Comparison of ENCODE assay signal across 8 cellular contexts in the genomic region with DNA sequence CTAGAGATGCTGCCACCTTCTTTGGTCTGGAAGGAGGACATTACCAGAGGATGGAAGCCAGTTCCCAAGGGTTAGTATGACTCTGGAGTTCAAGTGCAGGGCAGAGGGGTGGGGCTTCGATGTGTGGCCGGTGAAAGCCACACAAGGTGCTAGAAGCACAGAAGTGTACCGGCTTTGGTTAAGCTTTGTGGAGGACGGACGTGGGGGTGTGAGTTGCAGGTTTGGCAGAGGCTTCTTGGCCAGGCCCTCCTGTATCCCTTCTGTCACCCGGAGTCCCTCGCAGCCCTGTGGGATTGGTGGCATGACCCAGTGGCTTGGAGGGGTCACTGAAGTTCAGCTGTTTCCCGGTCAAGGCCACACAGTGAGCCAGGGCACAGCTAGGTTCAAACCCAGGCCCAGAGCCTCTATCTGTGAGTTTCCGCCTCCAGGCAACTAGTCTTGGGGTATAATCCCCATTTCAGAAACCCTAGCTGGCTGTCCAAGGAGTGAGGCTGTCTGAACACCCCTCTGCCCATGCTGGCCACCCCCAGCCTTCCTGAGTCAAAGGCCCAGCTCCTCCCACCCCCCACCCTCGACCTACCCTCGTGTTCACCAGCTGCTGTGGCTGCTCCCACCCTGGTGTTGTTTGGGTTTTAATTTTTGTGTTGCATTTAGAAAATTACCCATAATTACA. TPM values are rescaled to one million over a fixed set of nuclear protein-coding genes. Genes with fewer than 3 reads are reported as not detected.
DNase-seq lines count a peak whose midpoint lies in the region; ATAC-seq, FAIRE-seq and TF ChIP-seq lines count a peak whose summit lies in the region.

No MANE protein-coding gene starts in this region.

- H4K20me1 ChIP-seq in endothelial cell of umbilical vein (replicated peaks; ENCODE audit: control insufficient read depth, extremely low read depth, insufficient read depth, low read length): no peaks in the 10 kb centered on the region

- no TSS peak for BruUV-seq in endothelial cell of umbilical vein (replicated peaks; lab: Mats Ljungman, UMichigan)

- no peaks in the 10 kb centered on the region for H3K36me3 ChIP-seq in endothelial cell of umbilical vein (ENCODE audit: control insufficient read depth in 2 of 2, extremely low read depth in 1 of 2, insufficient read depth in 2 of 2, low read length in 2 of 2)

- no peaks in the 10 kb centered on the region for H3K9me3 ChIP-seq in endothelial cell of umbilical vein (replicated peaks; ENCODE audit: control insufficient read depth, insufficient read depth, low read length)

- TF ChIP-seq POLR2A in endothelial cell of umbilical vein (IDR thresholded peaks at IDR 0.05; ENCODE audit: low read depth, low read length): no peak

- POLR2A ChIA-PET in endothelial cell of umbilical vein (lab: Charles Lee): interaction anchor here (0.9 to 5.8 kb wide), 2 partner anchors 29 to 134 kb away, joined by 6 to 58 read pairs; partner anchors contain the start of genes GDF15 and JUND

- H3K9ac ChIP-seq in endothelial cell of umbilical vein (replicated peaks; ENCODE audit: extremely low read depth, insufficient read depth, low read length): no peak overlapping the region

- no peaks in the 10 kb centered on the region for H3K27me3 ChIP-seq in endothelial cell of umbilical vein (ENCODE audit: control insufficient read depth in 2 of 2, insufficient read depth in 2 of 2, low read length in 2 of 2)

- H3K4me1 ChIP-seq in endothelial cell of umbilical vein (ENCODE audit: control insufficient read depth, extremely low read depth, insufficient read depth, low read length): peaks cover 39% of the 10 kb centered on the region

- intact Hi-C loops in endothelial cell of umbilical vein (cut with micrococcal nuclease) (no loop called here), sciatic nerve (cut with DNase I) (loop anchor here (5.0 kb wide), 1 partner anchor 67 kb away; no protein-coding TSS in a partner anchor)

- TF ChIP-seq CTCF in GM12875 (IDR thresholded peaks at IDR 0.05; ENCODE audit: borderline replicate concordance, insufficient read depth, low read depth, low read length) (no peak), endothelial cell of umbilical vein (IDR thresholded peaks at IDR 0.05; ENCODE audit: extremely low read depth in 1 of 2, insufficient read depth in 1 of 2, low read depth in 1 of 2, low read length in 2 of 2) (no peak)

- H2AFZ ChIP-seq in endothelial cell of umbilical vein (ENCODE audit: low read depth, low read length): no peak overlapping the region

- DNase-seq in NCI-H748 treated with DMSO at 0.1 percent for 48 hours (lab: John Stamatoyannopoulos, UW): peak; percentile 9
- no peak for DNase-seq in endothelial cell of umbilical vein (ENCODE audit: low read depth, low spot score)
- DNase-seq in sciatic nerve (ENCODE audit: low spot score): peak; percentile 71
- no peak for DNase-seq in stimulated activated CD8-positive, alpha-beta memory T cell treated with anti-CD3 and anti-CD28 coated beads, Interleukin-4, amount 100 ng/mL, for 48 hours

- dilution Hi-C loops in endothelial cell of umbilical vein (cut with MboI; ENCODE audit: extremely low pct_ligation_motif_present, low sequenced_read_pairs): no loop called here

- FAIRE-seq in endothelial cell of umbilical vein (lab: Jason Lieb, UNC): peak; percentile 33

- H3K4me2 ChIP-seq in endothelial cell of umbilical vein (ENCODE audit: insufficient read depth, low read length): peak overlapping the region; percentile 41

- H3K27ac ChIP-seq in endothelial cell of umbilical vein (ENCODE audit: insufficient read depth, low read depth, low read length): no peak overlapping the region

- no peaks in the 10 kb centered on the region for H3K9me1 ChIP-seq in endothelial cell of umbilical vein (replicated peaks; ENCODE audit: control insufficient read depth, extremely low read depth, insufficient read depth, low read length)

- CTCF ChIA-PET in endothelial cell of umbilical vein (lab: Charles Lee): interaction anchor here (1.0 to 11.1 kb wide), 11 partner anchors 13 to 206 kb away, joined by 3 to 160 read pairs (median 6); partner anchors contain the start of genes GDF15 and JUND

- no peak for ATAC-seq in sciatic nerve
- ATAC-seq in HG02840 (IDR thresholded peaks at IDR 0.05; ENCODE audit: low FRiP score, unreplicated experiment): no peak
- no peak for ATAC-seq in GM18519 (IDR thresholded peaks at IDR 0.05; ENCODE audit: low FRiP score, unreplicated experiment)
- ATAC-seq in HG03520 (IDR thresholded peaks at IDR 0.05; ENCODE audit: unreplicated experiment): no peak

- H3K4me3 ChIP-seq in GM12875 (ENCODE audit: low read depth, low read length): peak overlapping the region; percentile 24
- H3K4me3 ChIP-seq in endothelial cell of umbilical vein (replicated peaks in 1 of 3; ENCODE audit: insufficient read depth in 1 of 3, low read depth in 1 of 3, low read length in 3 of 3): peak overlapping the region in 1 of 3 experiments; percentile 26

- peaks cover 4% of the 10 kb centered on the region for H3K79me2 ChIP-seq in endothelial cell of umbilical vein (ENCODE audit: control insufficient read depth, insufficient read depth, low read length)

TF ChIP-seq in endothelial cell of umbilical vein, 7 proteins besides CTCF, POLR2A, EP300 and RAD21:
- TF ChIP-seq GATA2 (IDR thresholded peaks at IDR 0.05; ENCODE audit: insufficient read depth, insufficient read length, low read depth, low read length) (no peak), JUN (IDR thresholded peaks at IDR 0.05; ENCODE audit: borderline replicate concordance, insufficient read depth, insufficient read length, low read depth) (no peak), FOS (IDR thresholded peaks at IDR 0.05; ENCODE audit: borderline replicate concordance, insufficient read depth, low read length) (no peak), EZH2 (IDR thresholded peaks at IDR 0.05; ENCODE audit: borderline replicate concordance, low read depth, low read length, severe bottlenecking) (no peak), MYC (IDR thresholded peaks at IDR 0.05; ENCODE audit: low read depth, low read length) (no peak), POLR2AphosphoS5 (IDR thresholded peaks at IDR 0.05; ENCODE audit: insufficient read depth, low read depth, low read length) (no peak)
- TF ChIP-seq, protein P1, sequence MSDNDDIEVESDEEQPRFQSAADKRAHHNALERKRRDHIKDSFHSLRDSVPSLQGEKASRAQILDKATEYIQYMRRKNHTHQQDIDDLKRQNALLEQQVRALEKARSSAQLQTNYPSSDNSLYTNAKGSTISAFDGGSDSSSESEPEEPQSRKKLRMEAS (IDR thresholded peaks at IDR 0.05; ENCODE audit: insufficient read depth, insufficient read length): no peak

RNA-seq across cellular contexts. Expression of gene SSBP4, which starts 4.6 kb away (rescaled TPM):
- total RNA-seq in endothelial cell of umbilical vein (140 and 151 TPM in 2 replicates), sciatic nerve (82.5 TPM)
- 89.6 and 116 TPM in 2 replicates for polyA plus RNA-seq in endothelial cell of umbilical vein
- 43.5 and 75.7 TPM in 2 replicates for polyA plus RNA-seq in endothelial cell of umbilical vein (2011; cell fraction: cytosol; rRNA removed)
- 116 and 121 TPM in 2 replicates for polyA plus RNA-seq in endothelial cell of umbilical vein (2011; cell fraction: nucleus; rRNA removed)
- polyA plus RNA-seq in endothelial cell of umbilical vein (2012): 50.5 and 101 TPM in 2 replicates
- 12.7 and 21.8 TPM in 2 replicates for polyA minus RNA-seq in endothelial cell of umbilical vein
- 32.1 TPM for polyA minus RNA-seq in endothelial cell of umbilical vein (2011; cell fraction: cytosol; rRNA and poly(A)+ RNA removed)
- polyA minus RNA-seq in endothelial cell of umbilical vein (2011; cell fraction: nucleus; rRNA and poly(A)+ RNA removed): 27.4 and 63.5 TPM in 2 replicates

RNA-seq across cellular contexts. Expression of gene LRRC25, which starts 17.2 kb away (rescaled TPM):
- total RNA-seq in endothelial cell of umbilical vein: not detected in 2 replicates
- polyA plus RNA-seq in endothelial cell of umbilical vein: not detected in 2 replicates
- not detected in 2 replicates for polyA plus RNA-seq in endothelial cell of umbilical vein (2011; cell fraction: cytosol; rRNA removed)
- polyA plus RNA-seq in endothelial cell of umbilical vein (2011; cell fraction: nucleus; rRNA removed): not detected in 2 replicates
- polyA plus RNA-seq in endothelial cell of umbilical vein (2012): not detected in 2 replicates
- not detected in 2 replicates for polyA minus RNA-seq in endothelial cell of umbilical vein
- not detected for polyA minus RNA-seq in endothelial cell of umbilical vein (2011; cell fraction: cytosol; rRNA and poly(A)+ RNA removed)
- polyA minus RNA-seq in endothelial cell of umbilical vein (2011; cell fraction: nucleus; rRNA and poly(A)+ RNA removed): not detected in 2 replicates
- total RNA-seq in sciatic nerve: 8.2 TPM

RNA-seq across cellular contexts. Expression of gene ISYNA1, which starts 23.3 kb away (rescaled TPM):
- total RNA-seq in endothelial cell of umbilical vein: 70.2 and 74.1 TPM in 2 replicates
- polyA plus RNA-seq in endothelial cell of umbilical vein: 69.0 and 85.0 TPM in 2 replicates
- 32.0 and 38.7 TPM in 2 replicates for polyA plus RNA-seq in endothelial cell of umbilical vein (2011; cell fraction: cytosol; rRNA removed)
- 145 and 173 TPM in 2 replicates for polyA plus RNA-seq in endothelial cell of umbilical vein (2011; cell fraction: nucleus; rRNA removed)
- 38.7 and 63.2 TPM in 2 replicates for polyA plus RNA-seq in endothelial cell of umbilical vein (2012)
- 26.2 and 34.8 TPM in 2 replicates for polyA minus RNA-seq in endothelial cell of umbilical vein
- polyA minus RNA-seq in endothelial cell of umbilical vein (2011; cell fraction: cytosol; rRNA and poly(A)+ RNA removed): not detected
- polyA minus RNA-seq in endothelial cell of umbilical vein (2011; cell fraction: nucleus; rRNA and poly(A)+ RNA removed): 12.2 and 26.3 TPM in 2 replicates
- 112 TPM for total RNA-seq in sciatic nerve

RNA-seq across cellular contexts. Expression of gene GDF15, which starts 28.7 kb away (rescaled TPM):
- total RNA-seq in endothelial cell of umbilical vein: 140 and 165 TPM in 2 replicates
- 206 and 343 TPM in 2 replicates for polyA plus RNA-seq in endothelial cell of umbilical vein
- polyA plus RNA-seq in endothelial cell of umbilical vein (2011; cell fraction: cytosol; rRNA removed): 74.9 and 137 TPM in 2 replicates
- 58.6 and 63.6 TPM in 2 replicates for polyA plus RNA-seq in endothelial cell of umbilical vein (2011; cell fraction: nucleus; rRNA removed)
- 252 and 264 TPM in 2 replicates for polyA plus RNA-seq in endothelial cell of umbilical vein (2012)
- 30.7 and 37.6 TPM in 2 replicates for polyA minus RNA-seq in endothelial cell of umbilical vein
- 27.1 TPM for polyA minus RNA-seq in endothelial cell of umbilical vein (2011; cell fraction: cytosol; rRNA and poly(A)+ RNA removed)
- polyA minus RNA-seq in endothelial cell of umbilical vein (2011; cell fraction: nucleus; rRNA and poly(A)+ RNA removed): 12.8 and 28.4 TPM in 2 replicates
- total RNA-seq in sciatic nerve: 8.3 TPM

Comparison
In these comparisons a context has a peak if more than half of its experiments do, and no peak if none do; other contexts are left out.
1. DNase-seq: peak in NCI-H748 treated with DMSO at 0.1 percent for 48 hours (single experiment) and sciatic nerve (single experiment); none in endothelial cell of umbilical vein (single experiment) and stimulated activated CD8-positive, alpha-beta memory T cell treated with anti-CD3 and anti-CD28 coated beads, Interleukin-4, amount 100 ng/mL, for 48 hours (single experiment).